ENCODE assay signal across 18 cellular contexts in genomic region chr9:109536859-109537258, GRCh38.
"Had no signal": no experiment of that assay in that cellular context is flagged by ENCODE, and none has a peak within 500 bp of the region (broad histone marks: within the 10 kb centered on the region; RNA-seq: fewer than 3 reads in every experiment).

No MANE protein-coding gene starts in this region.

- DNase-seq: activated CD4-positive, alpha-beta T cell treated with anti-CD3 and anti-CD28 coated beads, Interleukin-2, amount 50 U/mL, for 1 hour; activated CD4-positive, CD25-positive, alpha-beta regulatory T cell treated with anti-CD3 and anti-CD28 coated beads, Interleukin-2, amount 50 U/mL, for 72 hours; activated CD8-positive, alpha-beta memory T cell treated with anti-CD3 and anti-CD28 coated beads, Interleukin-2, amount 50 U/mL, for 4 hours; activated naive CD4-positive, alpha-beta T cell treated with anti-CD3 and anti-CD28 coated beads for 36 hours; activated T-cell treated with anti-CD3 and anti-CD28 coated beads, Interleukin-2, amount 50 U/mL, for 4 hours; anterior cingulate cortex; brain microvascular endothelial cell; erythroblast; hypothalamus; islet precursor cell; nephron progenitor cell; nucleus accumbens; stimulated activated naive CD8-positive, alpha-beta T cell treated with anti-CD3 and anti-CD28 coated beads, Interleukin-15, Interleukin-2, amounts not matched to agents 100 U/mL and 50 U/mL, for 24 hours; substantia nigra; uterus had no signal

- ATAC-seq: activated T-cell treated with anti-CD3 and anti-CD28 coated beads, Interleukin-2, amount 50 U/mL, for 4 hours; stimulated activated naive CD8-positive, alpha-beta T cell treated with anti-CD3 and anti-CD28 coated beads, Interleukin-15, Interleukin-2, amounts not matched to agents 100 U/mL and 50 U/mL, for 24 hours had no signal

- H3K4me3 ChIP-seq: coronary artery, tibial nerve, uterus had no signal

- H3K27ac ChIP-seq: brain microvascular endothelial cell, coronary artery, tibial nerve, uterus had no signal

- H3K9me3 ChIP-seq: tibial nerve, uterus had no signal

- FAIRE-seq: frontal cortex had no signal

- H3K27me3 ChIP-seq: uterus had no signal

- H3K4me1 ChIP-seq: tibial nerve, uterus had no signal

- H3K36me3 ChIP-seq: brain microvascular endothelial cell, tibial nerve, uterus had no signal
